In the genomic region with DNA sequence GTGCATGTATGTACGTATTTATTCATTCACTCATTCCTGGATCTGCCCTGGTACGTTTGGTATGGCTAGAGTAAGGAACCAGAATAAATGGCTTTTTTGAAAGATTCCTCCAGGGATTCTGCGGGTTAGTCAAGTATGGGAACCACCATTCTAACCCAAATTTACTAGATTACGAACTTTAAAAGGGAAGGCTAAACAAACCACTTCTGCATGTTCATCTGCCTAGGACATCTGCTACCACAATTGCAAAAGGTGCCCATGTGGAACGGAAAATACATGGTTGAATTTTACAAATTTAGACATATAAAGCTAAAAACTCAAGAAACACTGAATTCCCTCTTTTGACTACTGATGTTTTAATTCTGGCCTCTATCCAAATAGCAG, we compare ENCODE assay signal across 10 cellular contexts. TPM values are rescaled to one million over a fixed set of nuclear protein-coding genes. Genes with fewer than 3 reads are reported as not detected.
DNase-seq lines count a peak whose midpoint lies in the region; ATAC-seq and TF ChIP-seq lines count a peak whose summit lies in the region.
"Had no signal": no experiment of that assay in that cellular context is flagged by ENCODE, and none has a peak within 500 bp of the region (broad histone marks: within the 10 kb centered on the region; RNA-seq: fewer than 3 reads in every experiment).

No MANE protein-coding gene starts in this region.

- CTCF ChIA-PET in mammary epithelial cell (lab: Charles Lee; ENCODE audit: low non-redundant PET) = no interaction called here

- TF ChIP-seq POLR2A in breast epithelium (IDR thresholded peaks at IDR 0.05) (no peak), upper lobe of left lung (IDR thresholded peaks at IDR 0.05) (no peak)

- no peak overlapping the region for H3K4me2 ChIP-seq in mammary epithelial cell (ENCODE audit: insufficient read depth, low read depth, low read length)
- H3K4me2 ChIP-seq in OCI-LY1 (ENCODE audit: low read length) = peak overlapping the region; percentile 39; the same call in 1 of the 2 replicates

- intact Hi-C loops in breast epithelium (cut with DNase I; ENCODE audit: low total_unique reads) = no loop called here
- intact Hi-C loops in mammary epithelial cell (cut with micrococcal nuclease) = no loop called here

- H3K4me1 ChIP-seq in breast epithelium (no peaks in the 10 kb centered on the region), mammary epithelial cell (ENCODE audit: insufficient read depth, low read length) (peaks cover 13% of the 10 kb centered on the region), OCI-LY1 (ENCODE audit: insufficient read depth, low read length, severe bottlenecking) (peaks cover 15% of the 10 kb centered on the region), upper lobe of left lung (peaks cover 25 to 64% (median 33%) of the 10 kb centered on the region in 4 donors)

- H3K27me3 ChIP-seq in breast epithelium = no peaks in the 10 kb centered on the region
- H3K27me3 ChIP-seq in mammary epithelial cell (ENCODE audit: insufficient read depth, low read length) = no peaks in the 10 kb centered on the region
- H3K27me3 ChIP-seq in OCI-LY1 (ENCODE audit: insufficient read depth, low read length) = peaks cover 7% of the 10 kb centered on the region; the same call in 1 of the 2 replicates
- H3K27me3 ChIP-seq in upper lobe of left lung = no peaks in the 10 kb centered on the region
- H3K27me3 ChIP-seq: cardiac muscle cell had no signal

- BruUV-seq in mammary epithelial cell (replicated peaks; lab: Mats Ljungman, UMichigan) = no TSS peak

- H2AFZ ChIP-seq in mammary epithelial cell (ENCODE audit: low read depth, low read length) (no peak overlapping the region), OCI-LY1 (ENCODE audit: low read length) (no peak overlapping the region)

- no peaks in the 10 kb centered on the region for H4K20me1 ChIP-seq in mammary epithelial cell (ENCODE audit: insufficient read depth, low read length)
- H4K20me1 ChIP-seq in OCI-LY1 (ENCODE audit: insufficient read depth, low read length) = no peaks in the 10 kb centered on the region

- peaks cover 84% of the 10 kb centered on the region for H3K79me2 ChIP-seq in mammary epithelial cell (ENCODE audit: insufficient read depth, low read length)
- no peaks in the 10 kb centered on the region for H3K79me2 ChIP-seq in OCI-LY1 (ENCODE audit: insufficient read depth, low read length)

- in situ Hi-C loops in mammary epithelial cell (cut with MboI; ENCODE audit: low sequenced_read_pairs in 2 of 2) = no loop called here

- no peaks in the 10 kb centered on the region for H3K36me3 ChIP-seq in breast epithelium
- no peaks in the 10 kb centered on the region for H3K36me3 ChIP-seq in mammary epithelial cell (ENCODE audit: insufficient read depth, low read length)
- H3K36me3 ChIP-seq in OCI-LY1 (ENCODE audit: insufficient read depth, low read length) = no peaks in the 10 kb centered on the region
- no peaks in the 10 kb centered on the region for H3K36me3 ChIP-seq in upper lobe of left lung
- H3K36me3 ChIP-seq: cardiac muscle cell had no signal

- no peaks in the 10 kb centered on the region for H3F3A ChIP-seq in OCI-LY1 (ENCODE audit: insufficient read depth, low read length)

- TF ChIP-seq EP300 in upper lobe of left lung (IDR thresholded peaks at IDR 0.05) = no peak

- H3K4me3 ChIP-seq in breast epithelium (no peak overlapping the region), mammary epithelial cell (replicated peaks in 1 of 3; ENCODE audit: insufficient read depth in 1 of 3, low read depth in 2 of 3, low read length in 3 of 3) (no peak overlapping the region), OCI-LY1 (ENCODE audit: low read depth, low read length, poor library complexity, severe bottlenecking) (no peak overlapping the region), upper lobe of left lung (no peak overlapping the region)
- H3K4me3 ChIP-seq: cardiac muscle cell had no signal

- WGBS in mammary epithelial cell (ENCODE audit: low coverage, missing lambda C conversion rate) = 92% methylated on average over 5 of the region's 5 CpGs
- 82 to 84% methylated on average over 5 of the region's 5 CpGs for WGBS in upper lobe of left lung, 2 donors

- ATAC-seq in upper lobe of left lung (ENCODE audit: low FRiP score in 2 of 2) (no peak), GM18511 (IDR thresholded peaks at IDR 0.05; ENCODE audit: unreplicated experiment) (no peak)

- no peaks in the 10 kb centered on the region for H3K9me2 ChIP-seq in OCI-LY1 (ENCODE audit: low read depth, low read length)

- no peak for DNase-seq in breast epithelium (ENCODE audit: low spot score in 2 of 2)
- no peak for DNase-seq in mammary epithelial cell
- DNase-seq in germinal center (ENCODE audit: low spot score) = peak; percentile 39
- DNase-seq in upper lobe of left lung = no peak
- DNase-seq in superior temporal gyrus (ENCODE audit: extremely low spot score) = no peak
- no peak for DNase-seq in midbrain (lab: John Stamatoyannopoulos, UW)
- DNase-seq: activated CD8-positive, alpha-beta memory T cell treated with anti-CD3 and anti-CD28 coated beads, Interleukin-2, amount 50 U/mL, for 48 hours had no signal

- H3K27ac ChIP-seq in breast epithelium = peak overlapping the region; percentile 39 to 55
- no peak overlapping the region for H3K27ac ChIP-seq in mammary epithelial cell (ENCODE audit: insufficient read depth, low read depth, low read length)
- H3K27ac ChIP-seq in OCI-LY1 (ENCODE audit: low read depth, low read length, poor library complexity, severe bottlenecking) = no peak overlapping the region
- H3K27ac ChIP-seq in upper lobe of left lung = peak overlapping the region; percentile 54 to 78 (median 62)
- H3K27ac ChIP-seq: cardiac muscle cell had no signal

- H3K9ac ChIP-seq in mammary epithelial cell (ENCODE audit: insufficient read depth, low read length) (no peak overlapping the region), OCI-LY1 (ENCODE audit: low read length) (no peak overlapping the region)

- dilution Hi-C loops in mammary epithelial cell (cut with HindIII; ENCODE audit: low sequenced_read_pairs) = loop anchor here (5.0 kb wide), 1 partner anchor 33 kb away; no protein-coding TSS in a partner anchor

- H3K9me3 ChIP-seq in breast epithelium = no peaks in the 10 kb centered on the region
- no peaks in the 10 kb centered on the region for H3K9me3 ChIP-seq in mammary epithelial cell (replicated peaks; ENCODE audit: insufficient read depth, low read length)
- H3K9me3 ChIP-seq in OCI-LY1 (ENCODE audit: low read length) = no peaks in the 10 kb centered on the region
- H3K9me3 ChIP-seq in upper lobe of left lung = no peaks in the 10 kb centered on the region

- no peak for TF ChIP-seq CTCF in breast epithelium (IDR thresholded peaks at IDR 0.05)
- no peak for TF ChIP-seq CTCF in mammary epithelial cell (conservative IDR thresholded peaks at IDR 0.05 in 1 of 2, IDR thresholded peaks at IDR 0.05 in 1 of 2; ENCODE audit: extremely low read depth in 1 of 2, insufficient read depth in 1 of 2, low read depth in 1 of 2, low read length in 2 of 2)
- TF ChIP-seq CTCF in OCI-LY1 (IDR thresholded peaks at IDR 0.05; ENCODE audit: low read length) = no peak
- TF ChIP-seq CTCF in upper lobe of left lung (IDR thresholded peaks at IDR 0.05) = no peak

RNA-seq across cellular contexts. Expression of a gene that starts 22.1 kb away (rescaled TPM):
- total RNA-seq in breast epithelium (10 to 100 TPM; 49.5 to 64.8 (median 50.7) TPM), mammary epithelial cell (10 to 100 TPM; 25.8 to 35.7 TPM), upper lobe of left lung (100 to 1,000 TPM; 113 to 295 (median 121) TPM)
- 18.2 TPM for polyA plus RNA-seq in mammary epithelial cell
- 10.1 TPM for polyA minus RNA-seq in mammary epithelial cell

Comparison
In these comparisons a context has a peak if more than half of its experiments do, and no peak if none do; other contexts are left out.
1. H3K27ac ChIP-seq: peak in breast epithelium (2 of 2) and upper lobe of left lung (4 of 4); none in mammary epithelial cell (single experiment) and OCI-LY1 (single experiment).